1 cellular context compared by ENCODE assay signal in the genomic region with DNA sequence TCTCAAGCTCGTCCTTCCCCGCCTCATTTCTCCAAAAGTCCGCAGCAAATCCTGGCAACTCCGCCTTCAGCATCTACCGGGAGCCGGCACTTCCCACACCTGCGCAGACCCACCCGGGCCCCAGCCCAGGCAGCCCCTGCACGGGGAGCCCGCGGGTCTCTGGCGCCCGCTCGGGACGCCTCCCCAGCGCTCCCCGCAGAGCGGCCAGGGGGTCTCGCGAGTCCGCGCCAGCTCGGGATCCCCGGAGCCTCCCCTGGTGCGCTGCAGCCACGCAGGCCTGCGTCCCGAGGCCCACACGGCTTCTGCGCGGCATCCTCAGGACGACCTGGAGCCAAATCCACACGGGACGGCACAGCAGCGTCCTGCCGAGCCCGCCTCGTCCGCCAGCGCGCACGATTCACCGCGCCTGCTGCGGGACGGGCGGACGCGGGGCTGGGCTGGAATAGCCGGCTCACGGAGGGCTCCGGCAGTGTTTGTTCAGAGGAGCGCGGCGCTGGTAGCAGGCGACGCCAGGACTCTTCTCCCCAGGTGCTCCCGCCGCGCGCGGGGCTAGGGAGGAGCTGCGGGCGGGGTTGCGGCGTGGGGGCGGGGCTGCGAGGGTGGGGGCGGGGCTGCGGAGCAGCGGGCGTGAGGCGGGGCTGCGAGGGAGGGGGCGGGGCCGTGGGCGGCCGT.
A peak's percentile ranks its signal among the peaks of the same experiment; 100 is the strongest.
TF ChIP-seq lines count a peak whose summit lies in the region.

No MANE protein-coding gene starts in this region.

TF ChIP-seq in neural cell, 6 proteins besides CTCF, POLR2A, EP300 and RAD21 (continued from another document):
- TF ChIP-seq, protein P1, sequence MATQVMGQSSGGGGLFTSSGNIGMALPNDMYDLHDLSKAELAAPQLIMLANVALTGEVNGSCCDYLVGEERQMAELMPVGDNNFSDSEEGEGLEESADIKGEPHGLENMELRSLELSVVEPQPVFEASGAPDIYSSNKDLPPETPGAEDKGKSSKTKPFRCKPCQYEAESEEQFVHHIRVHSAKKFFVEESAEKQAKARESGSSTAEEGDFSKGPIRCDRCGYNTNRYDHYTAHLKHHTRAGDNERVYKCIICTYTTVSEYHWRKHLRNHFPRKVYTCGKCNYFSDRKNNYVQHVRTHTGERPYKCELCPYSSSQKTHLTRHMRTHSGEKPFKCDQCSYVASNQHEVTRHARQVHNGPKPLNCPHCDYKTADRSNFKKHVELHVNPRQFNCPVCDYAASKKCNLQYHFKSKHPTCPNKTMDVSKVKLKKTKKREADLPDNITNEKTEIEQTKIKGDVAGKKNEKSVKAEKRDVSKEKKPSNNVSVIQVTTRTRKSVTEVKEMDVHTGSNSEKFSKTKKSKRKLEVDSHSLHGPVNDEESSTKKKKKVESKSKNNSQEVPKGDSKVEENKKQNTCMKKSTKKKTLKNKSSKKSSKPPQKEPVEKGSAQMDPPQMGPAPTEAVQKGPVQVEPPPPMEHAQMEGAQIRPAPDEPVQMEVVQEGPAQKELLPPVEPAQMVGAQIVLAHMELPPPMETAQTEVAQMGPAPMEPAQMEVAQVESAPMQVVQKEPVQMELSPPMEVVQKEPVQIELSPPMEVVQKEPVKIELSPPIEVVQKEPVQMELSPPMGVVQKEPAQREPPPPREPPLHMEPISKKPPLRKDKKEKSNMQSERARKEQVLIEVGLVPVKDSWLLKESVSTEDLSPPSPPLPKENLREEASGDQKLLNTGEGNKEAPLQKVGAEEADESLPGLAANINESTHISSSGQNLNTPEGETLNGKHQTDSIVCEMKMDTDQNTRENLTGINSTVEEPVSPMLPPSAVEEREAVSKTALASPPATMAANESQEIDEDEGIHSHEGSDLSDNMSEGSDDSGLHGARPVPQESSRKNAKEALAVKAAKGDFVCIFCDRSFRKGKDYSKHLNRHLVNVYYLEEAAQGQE (IDR thresholded peaks at IDR 0.05; ENCODE audit: borderline replicate concordance): no peak
- TF ChIP-seq POLR2AphosphoS5 (IDR thresholded peaks at IDR 0.05) (peak; percentile 57), SMC3 (conservative IDR thresholded peaks at IDR 0.05; ENCODE audit: poor library complexity) (peak; percentile 45), MXI1 (conservative IDR thresholded peaks at IDR 0.05; ENCODE audit: poor library complexity, severe bottlenecking) (peak; percentile 54)
